ENCODE assay signal across 16 cellular contexts in genomic region chr5:139460457-139460856, GRCh38. TPM values are rescaled to one million over a fixed set of nuclear protein-coding genes. Genes with fewer than 3 reads are reported as not detected.
DNase-seq lines count a peak whose midpoint lies in the region; ATAC-seq, FAIRE-seq and TF ChIP-seq lines count a peak whose summit lies in the region.
"Had no signal": no experiment of that assay in that cellular context is flagged by ENCODE, and none has a peak within 500 bp of the region (broad histone marks: within the 10 kb centered on the region; RNA-seq: fewer than 3 reads in every experiment).

No MANE protein-coding gene starts in this region.

- TF ChIP-seq RAD21 in GM12878 (IDR thresholded peaks at IDR 0.05; ENCODE audit: insufficient read depth, low read depth, low read length) = no peak

- H3K27me3 ChIP-seq in GM12878 (replicated peaks in 1 of 2; ENCODE audit: control insufficient read depth in 2 of 2, insufficient read depth in 2 of 2, low read length in 1 of 2) = no peaks in the 10 kb centered on the region

- H3K4me1 ChIP-seq in GM12878 (ENCODE audit: control insufficient read depth, insufficient read depth, low read length) = peaks cover 37% of the 10 kb centered on the region

- no peak overlapping the region for H2AFZ ChIP-seq in GM12878 (ENCODE audit: control insufficient read depth, low read depth, low read length)

- CTCF ChIA-PET in GM12878 (lab: Yijun Ruan, JAX) = interaction anchor here (0.8 to 4.4 kb wide), 7 partner anchors 14 to 108 kb away, joined by 3 to 39 read pairs (median 19); partner anchors contain the start of genes DNAJC18 and STING1

- H3K4me1 Mint-ChIP-seq in activated CD4-positive, alpha-beta T cell treated with anti-CD3 and anti-CD28 coated beads, Interleukin-2, amount 10 ng/mL, durations not matched to agents 24 days and 14 days = peaks cover 44% of the 10 kb centered on the region
- H3K4me1 Mint-ChIP-seq in osteocyte (ENCODE audit: unreplicated experiment) = peaks cover 41% of the 10 kb centered on the region

- no peak for TF ChIP-seq EP300 in GM12878 (IDR thresholded peaks at IDR 0.05; ENCODE audit: borderline replicate concordance in 1 of 2, control insufficient read depth in 1 of 2, low read depth in 2 of 2, low read length in 2 of 2)

- H3K9me3 Mint-ChIP-seq in activated CD4-positive, alpha-beta T cell treated with anti-CD3 and anti-CD28 coated beads, Interleukin-2, amount 10 ng/mL, durations not matched to agents 24 days and 14 days = no peaks in the 10 kb centered on the region
- H3K9me3 Mint-ChIP-seq in osteocyte (ENCODE audit: unreplicated experiment) = no peaks in the 10 kb centered on the region
- H3K9me3 Mint-ChIP-seq: activated naive CD4-positive, alpha-beta T cell treated with anti-CD3 and anti-CD28 coated beads, Interleukin-2, amount 50 U/mL, for 24 hours; central memory CD8-positive, alpha-beta T cell had no signal

- WGBS in GM12878 (ENCODE audit: insufficient coverage, insufficient replicate concordance, low lambda C conversion rate, missing lambda C conversion rate) = 40% methylated on average over 1 of the region's 1 CpG

- no peak overlapping the region for H3K9ac ChIP-seq in GM12878 (ENCODE audit: control insufficient read depth, insufficient read depth, low read length)

- H3K36me3 ChIP-seq in GM12878 (ENCODE audit: control insufficient read depth in 2 of 2, insufficient read depth in 2 of 2, low read length in 1 of 2) = no peaks in the 10 kb centered on the region

- peak overlapping the region; percentile 93; the same call in 1 of the 2 replicates for H3K27ac ChIP-seq in GM12878 (ENCODE audit: control insufficient read depth, insufficient read depth)
- H3K27ac ChIP-seq: RWPE1 had no signal

- peak overlapping the region; percentile 94 for H3K27ac Mint-ChIP-seq in activated CD4-positive, alpha-beta T cell treated with anti-CD3 and anti-CD28 coated beads, Interleukin-2, amount 10 ng/mL, durations not matched to agents 24 days and 14 days
- H3K27ac Mint-ChIP-seq in osteocyte (ENCODE audit: unreplicated experiment) = peak overlapping the region; percentile 79

- SMC1A ChIA-PET in GM12878 (lab: Charles Lee; ENCODE audit: uncharacterized antibody, unreplicated experiment) = interaction anchor here (0.6 to 4.1 kb wide), 10 partner anchors 13 to 58 kb away, joined by 3 to 32 read pairs (median 9); partner anchors contain the start of genes DNAJC18 and STING1

- no peak for DNase-seq in activated CD4-positive, alpha-beta T cell treated with anti-CD3 and anti-CD28 coated beads, Interleukin-2, amount 10 ng/mL, durations not matched to agents 24 days and 14 days
- DNase-seq in activated CD4-positive, alpha-beta T cell treated with anti-CD3 and anti-CD28 coated beads for 1 hour = no peak
- DNase-seq in EH (ENCODE audit: low read depth) (peak; percentile 46), GM12878 (ENCODE audit: low read depth, low spot score) (no peak), osteocyte (ENCODE audit: extremely low spot score, unreplicated experiment) (no peak), cerebellar nuclear complex (lab: John Stamatoyannopoulos, UW) (no peak), DMS 273 treated with DMSO at 0.1 percent for 48 hours (lab: John Stamatoyannopoulos, UW) (no peak)
- DNase-seq: GDM1; NCI-H2107; stimulated activated CD4-positive, alpha-beta T cell treated with anti-CD3 and anti-CD28 coated beads, Interleukin-2, amount 100 ng/mL, for 24 hours had no signal

- POLR2A ChIA-PET in GM12878 (lab: Charles Lee) = interaction anchor here (0.6 to 3.2 kb wide), 6 partner anchors 13 to 42 kb away, joined by 3 to 53 read pairs (median 4); partner anchors contain the start of genes DNAJC18 and STING1

- intact Hi-C loops in activated CD4-positive, alpha-beta T cell treated with anti-CD3 and anti-CD28 coated beads, Interleukin-2, amount 10 ng/mL, durations not matched to agents 24 days and 14 days (cut with micrococcal nuclease) = no loop called here
- intact Hi-C loops in GM12878 (cut with micrococcal nuclease; ENCODE audit: unreplicated experiment) = no loop called here

- H3K79me2 ChIP-seq in GM12878 (ENCODE audit: control insufficient read depth, insufficient read depth, low read length) = no peaks in the 10 kb centered on the region

- no peaks in the 10 kb centered on the region for H3K27me3 Mint-ChIP-seq in activated CD4-positive, alpha-beta T cell treated with anti-CD3 and anti-CD28 coated beads, Interleukin-2, amount 10 ng/mL, durations not matched to agents 24 days and 14 days
- H3K27me3 Mint-ChIP-seq in osteocyte (ENCODE audit: unreplicated experiment) = no peaks in the 10 kb centered on the region
- H3K27me3 Mint-ChIP-seq: activated naive CD4-positive, alpha-beta T cell treated with anti-CD3 and anti-CD28 coated beads, Interleukin-2, amount 50 U/mL, for 24 hours; central memory CD8-positive, alpha-beta T cell had no signal

- TF ChIP-seq POLR2A in GM12878 (IDR thresholded peaks at IDR 0.05; ENCODE audit: low read depth, low read length) = no peak

- TF ChIP-seq CTCF in GM12878 (IDR thresholded peaks at IDR 0.05 in 2 of 3, conservative IDR thresholded peaks at IDR 0.05 in 1 of 3; ENCODE audit: control insufficient read depth in 2 of 3, extremely low read depth in 1 of 3, insufficient read depth in 1 of 3, low read depth in 3 of 3, low read length in 3 of 3) = no peak
- TF ChIP-seq CTCF in osteocyte (IDR thresholded peaks at IDR 0.05) = no peak

- ATAC-seq in GM12878 (no peak), GM21390 (IDR thresholded peaks at IDR 0.05; ENCODE audit: unreplicated experiment) (no peak)

- BruUV-seq in GM12878 (replicated peaks; lab: Mats Ljungman, UMichigan) = TSS peak; percentile 75

- H3K4me3 ChIP-seq in GM12878 = no peak overlapping the region

- peak overlapping the region; percentile 30; the same call in 1 of the 2 replicates for H3K4me2 ChIP-seq in GM12878 (ENCODE audit: control insufficient read depth, insufficient read depth)

- in situ Hi-C loops in GM12878 (cut with MboI) = no loop called here

- no peak for FAIRE-seq in GM12878 (lab: Jason Lieb, UNC)
- FAIRE-seq: A204.1 had no signal

- no peaks in the 10 kb centered on the region for H3K36me3 Mint-ChIP-seq in activated CD4-positive, alpha-beta T cell treated with anti-CD3 and anti-CD28 coated beads, Interleukin-2, amount 10 ng/mL, durations not matched to agents 24 days and 14 days (ENCODE audit: low read depth)
- H3K36me3 Mint-ChIP-seq in osteocyte (ENCODE audit: unreplicated experiment) = no peaks in the 10 kb centered on the region
- H3K36me3 Mint-ChIP-seq: activated naive CD4-positive, alpha-beta T cell treated with anti-CD3 and anti-CD28 coated beads, Interleukin-2, amount 50 U/mL, for 24 hours had no signal

- H3K9me3 ChIP-seq in GM12878 (replicated peaks; ENCODE audit: control insufficient read depth, insufficient read depth, low read length) = no peaks in the 10 kb centered on the region

- H4K20me1 ChIP-seq in GM12878 (ENCODE audit: control insufficient read depth, insufficient read depth) = no peaks in the 10 kb centered on the region

- peak overlapping the region; percentile 75 for H3K4me3 Mint-ChIP-seq in activated CD4-positive, alpha-beta T cell treated with anti-CD3 and anti-CD28 coated beads, Interleukin-2, amount 10 ng/mL, durations not matched to agents 24 days and 14 days
- no peak overlapping the region for H3K4me3 Mint-ChIP-seq in osteocyte (ENCODE audit: unreplicated experiment)
- H3K4me3 Mint-ChIP-seq: activated naive CD4-positive, alpha-beta T cell treated with anti-CD3 and anti-CD28 coated beads, Interleukin-2, amount 50 U/mL, for 24 hours; central memory CD8-positive, alpha-beta T cell had no signal

- RAD21 ChIA-PET in GM12878 (lab: Charles Lee; ENCODE audit: unreplicated experiment) = interaction anchor here (0.6 to 4.0 kb wide), 8 partner anchors 13 to 68 kb away, joined by 3 to 47 read pairs (median 6); partner anchors contain the start of genes DNAJC18 and STING1

RNA-seq across cellular contexts. Expression of gene ECSCR, which starts 2.1 kb away (rescaled TPM):
- 1.6 and 1.7 TPM in 2 replicates for total RNA-seq in activated CD4-positive, alpha-beta T cell treated with anti-CD3 and anti-CD28 coated beads, Interleukin-2, amount 10 ng/mL, durations not matched to agents 24 days and 14 days
- total RNA-seq in GM12878 (2013; cell fraction: nucleolus; rRNA removed) = not detected in 2 replicates
- not detected in 2 replicates for total RNA-seq in GM12878 (2014; rRNA removed)
- 0.22 TPM in 1 of 2 replicates, not detected in the other for total RNA-seq in GM12878 (2014; rRNA removed; fragmentation: Illumina TruSeq; extraction: Trizol)
- 0.36 TPM in 1 of 2 replicates, not detected in the other for total RNA-seq in GM12878 (2021)
- not detected for polyA plus RNA-seq in GM12878 (2011; ENCODE audit: low read depth)
- polyA plus RNA-seq in GM12878 (2011; rRNA removed) = 0.12 and 0.15 TPM in 2 replicates
- 0.18 and 0.30 TPM in 2 replicates for polyA plus RNA-seq in GM12878 (2011; cell fraction: cytosol; rRNA removed)
- 0.22 and 0.37 TPM in 2 replicates for polyA plus RNA-seq in GM12878 (2011; cell fraction: nucleus; rRNA removed)
- not detected in 2 replicates for polyA plus RNA-seq in GM12878 (2012)
- polyA plus RNA-seq in GM12878 (2014; fragmentation: Illumina TruSeq; extraction: Trizol) = 0.19 and 0.25 TPM in 2 replicates
- polyA plus RNA-seq in GM12878 (2014; fragmentation: Nextera tagmentation; extraction: Ambion mirVana) = under 1 TPM; 0.23 to 0.35 TPM
- 0.30 TPM in 1 of 2 replicates, not detected in the other for polyA plus RNA-seq in GM12878 (2014; rRNA removed)
- under 1 TPM in 1 of 2 experiments, not detected in 1; 0.83 TPM for polyA plus RNA-seq in GM12878 (2016; fragmentation: Nextera tagmentation; extraction: Ambion mirVana)
- polyA minus RNA-seq in GM12878 (2011; rRNA and poly(A)+ RNA removed) = not detected in 2 replicates
- not detected in 2 replicates for polyA minus RNA-seq in GM12878 (2011; cell fraction: cytosol; rRNA and poly(A)+ RNA removed)
- not detected in 2 replicates for polyA minus RNA-seq in GM12878 (2011; cell fraction: nucleus; rRNA and poly(A)+ RNA removed)
- 0.47 TPM in 1 of 2 replicates, not detected in the other for total RNA-seq in osteocyte
- total RNA-seq: kidney epithelial cell had no signal

RNA-seq across cellular contexts. Expression of gene SMIM33, which starts 10.3 kb away (rescaled TPM):
- 0.37 and 0.38 TPM in 2 replicates for total RNA-seq in activated CD4-positive, alpha-beta T cell treated with anti-CD3 and anti-CD28 coated beads, Interleukin-2, amount 10 ng/mL, durations not matched to agents 24 days and 14 days
- total RNA-seq in GM12878 (2013; cell fraction: nucleolus; rRNA removed) = 0.19 TPM in 1 of 2 replicates, not detected in the other
- total RNA-seq in GM12878 (2014; rRNA removed) (0.05 TPM in 1 of 2 replicates, not detected in the other), GM12878 (2014; rRNA removed; fragmentation: Illumina TruSeq; extraction: Trizol) (0.04 TPM in 1 of 2 replicates, not detected in the other), GM12878 (2021) (not detected in 2 replicates), osteocyte (not detected in 2 replicates)
- polyA plus RNA-seq in GM12878 (2011; ENCODE audit: low read depth) = not detected
- polyA plus RNA-seq in GM12878 (2011; rRNA removed) (not detected in 2 replicates), GM12878 (2014; fragmentation: Illumina TruSeq; extraction: Trizol) (0.03 TPM in 1 of 2 replicates, not detected in the other), GM12878 (2014; fragmentation: Nextera tagmentation; extraction: Ambion mirVana) (under 1 TPM in 1 of 2 experiments, not detected in 1; 0.09 TPM), GM12878 (2014; rRNA removed) (0.04 TPM in 1 of 2 replicates, not detected in the other), GM12878 (2016; fragmentation: Nextera tagmentation; extraction: Ambion mirVana) (under 1 TPM; 0.12 to 0.25 TPM)
- polyA plus RNA-seq in GM12878 (2011; cell fraction: cytosol; rRNA removed) = not detected in 2 replicates
- polyA plus RNA-seq in GM12878 (2011; cell fraction: nucleus; rRNA removed) = not detected in 2 replicates
- polyA plus RNA-seq in GM12878 (2012) = not detected in 2 replicates
- not detected in 2 replicates for polyA minus RNA-seq in GM12878 (2011; rRNA and poly(A)+ RNA removed)
- polyA minus RNA-seq in GM12878 (2011; cell fraction: cytosol; rRNA and poly(A)+ RNA removed) = not detected in 2 replicates
- polyA minus RNA-seq in GM12878 (2011; cell fraction: nucleus; rRNA and poly(A)+ RNA removed) = not detected in 2 replicates
- total RNA-seq: kidney epithelial cell had no signal

RNA-seq across cellular contexts. Expression of gene DNAJC18, which starts 21.1 kb away (rescaled TPM):
- total RNA-seq in activated CD4-positive, alpha-beta T cell treated with anti-CD3 and anti-CD28 coated beads, Interleukin-2, amount 10 ng/mL, durations not matched to agents 24 days and 14 days = 34.2 and 38.6 TPM in 2 replicates
- 9.8 and 13.1 TPM in 2 replicates for total RNA-seq in GM12878 (2013; cell fraction: nucleolus; rRNA removed)
- total RNA-seq in GM12878 (2014; rRNA removed) (5.3 and 6.4 TPM in 2 replicates), GM12878 (2014; rRNA removed; fragmentation: Illumina TruSeq; extraction: Trizol) (10.6 and 10.8 TPM in 2 replicates), GM12878 (2021) (16.9 and 19.7 TPM in 2 replicates), osteocyte (26.2 and 32.7 TPM in 2 replicates)
- 7.0 TPM for polyA plus RNA-seq in GM12878 (2011; ENCODE audit: low read depth)
- polyA plus RNA-seq in GM12878 (2011; rRNA removed) (21.0 and 34.0 TPM in 2 replicates), GM12878 (2014; fragmentation: Illumina TruSeq; extraction: Trizol) (17.5 and 22.6 TPM in 2 replicates), GM12878 (2014; fragmentation: Nextera tagmentation; extraction: Ambion mirVana) (10 to 100 TPM; 20.5 to 26.7 TPM), GM12878 (2014; rRNA removed) (5.3 and 10.1 TPM in 2 replicates), GM12878 (2016; fragmentation: Nextera tagmentation; extraction: Ambion mirVana) (10 to 100 TPM; 16.7 to 18.0 TPM)
- 5.6 and 8.9 TPM in 2 replicates for polyA plus RNA-seq in GM12878 (2011; cell fraction: cytosol; rRNA removed)
- 4.0 and 5.5 TPM in 2 replicates for polyA plus RNA-seq in GM12878 (2011; cell fraction: nucleus; rRNA removed)
- polyA plus RNA-seq in GM12878 (2012) = 12.4 and 17.4 TPM in 2 replicates
- polyA minus RNA-seq in GM12878 (2011; rRNA and poly(A)+ RNA removed) = 6.6 and 10.5 TPM in 2 replicates
- polyA minus RNA-seq in GM12878 (2011; cell fraction: cytosol; rRNA and poly(A)+ RNA removed) = 3.2 and 7.4 TPM in 2 replicates
- polyA minus RNA-seq in GM12878 (2011; cell fraction: nucleus; rRNA and poly(A)+ RNA removed) = 2.2 and 2.9 TPM in 2 replicates

RNA-seq across cellular contexts. Expression of gene STING1, which starts 22.1 kb away (rescaled TPM):
- 198 and 201 TPM in 2 replicates for total RNA-seq in activated CD4-positive, alpha-beta T cell treated with anti-CD3 and anti-CD28 coated beads, Interleukin-2, amount 10 ng/mL, durations not matched to agents 24 days and 14 days
- 30.9 and 35.8 TPM in 2 replicates for total RNA-seq in GM12878 (2013; cell fraction: nucleolus; rRNA removed)
- total RNA-seq in GM12878 (2014; rRNA removed) (43.8 and 48.5 TPM in 2 replicates), GM12878 (2014; rRNA removed; fragmentation: Illumina TruSeq; extraction: Trizol) (16.5 and 17.1 TPM in 2 replicates), GM12878 (2021) (49.6 and 53.3 TPM in 2 replicates), osteocyte (61.6 and 73.0 TPM in 2 replicates)
- polyA plus RNA-seq in GM12878 (2011; ENCODE audit: low read depth) = 10.5 TPM
- polyA plus RNA-seq in GM12878 (2011; rRNA removed) (8.3 and 20.2 TPM in 2 replicates), GM12878 (2014; fragmentation: Illumina TruSeq; extraction: Trizol) (27.7 and 34.1 TPM in 2 replicates), GM12878 (2014; fragmentation: Nextera tagmentation; extraction: Ambion mirVana) (10 to 100 TPM; 10.1 to 12.1 TPM), GM12878 (2014; rRNA removed) (47.9 and 59.8 TPM in 2 replicates), GM12878 (2016; fragmentation: Nextera tagmentation; extraction: Ambion mirVana) (10 to 100 TPM; 49.3 to 56.1 TPM)
- 22.6 and 29.8 TPM in 2 replicates for polyA plus RNA-seq in GM12878 (2011; cell fraction: cytosol; rRNA removed)
- polyA plus RNA-seq in GM12878 (2011; cell fraction: nucleus; rRNA removed) = 62.4 and 77.1 TPM in 2 replicates
- 14.5 and 19.3 TPM in 2 replicates for polyA plus RNA-seq in GM12878 (2012)
- 15.2 and 25.7 TPM in 2 replicates for polyA minus RNA-seq in GM12878 (2011; rRNA and poly(A)+ RNA removed)
- polyA minus RNA-seq in GM12878 (2011; cell fraction: cytosol; rRNA and poly(A)+ RNA removed) = 11.6 and 16.9 TPM in 2 replicates
- polyA minus RNA-seq in GM12878 (2011; cell fraction: nucleus; rRNA and poly(A)+ RNA removed) = 17.8 and 22.0 TPM in 2 replicates

RNA-seq across cellular contexts. Expression of gene SPATA24, which starts 56.6 kb away (rescaled TPM):
- total RNA-seq in activated CD4-positive, alpha-beta T cell treated with anti-CD3 and anti-CD28 coated beads, Interleukin-2, amount 10 ng/mL, durations not matched to agents 24 days and 14 days = 4.2 TPM in 2 replicates
- 8.9 and 9.5 TPM in 2 replicates for total RNA-seq in GM12878 (2013; cell fraction: nucleolus; rRNA removed)
- total RNA-seq in GM12878 (2014; rRNA removed) = 5.1 and 8.1 TPM in 2 replicates
- total RNA-seq in GM12878 (2014; rRNA removed; fragmentation: Illumina TruSeq; extraction: Trizol) = 6.3 and 8.1 TPM in 2 replicates
- total RNA-seq in GM12878 (2021) = 4.1 and 5.6 TPM in 2 replicates
- 8.4 TPM for polyA plus RNA-seq in GM12878 (2011; ENCODE audit: low read depth)
- 5.3 and 6.0 TPM in 2 replicates for polyA plus RNA-seq in GM12878 (2011; rRNA removed)
- polyA plus RNA-seq in GM12878 (2011; cell fraction: cytosol; rRNA removed) = 2.9 and 3.7 TPM in 2 replicates
- 3.2 and 4.8 TPM in 2 replicates for polyA plus RNA-seq in GM12878 (2011; cell fraction: nucleus; rRNA removed)
- 7.6 and 8.6 TPM in 2 replicates for polyA plus RNA-seq in GM12878 (2012)
- polyA plus RNA-seq in GM12878 (2014; fragmentation: Illumina TruSeq; extraction: Trizol) = 6.1 and 9.8 TPM in 2 replicates
- polyA plus RNA-seq in GM12878 (2014; fragmentation: Nextera tagmentation; extraction: Ambion mirVana) = 1 to 10 TPM; 7.6 to 8.5 TPM
- 7.1 and 7.2 TPM in 2 replicates for polyA plus RNA-seq in GM12878 (2014; rRNA removed)
- polyA plus RNA-seq in GM12878 (2016; fragmentation: Nextera tagmentation; extraction: Ambion mirVana) = 1 to 10 TPM; 7.0 to 7.4 TPM
- polyA minus RNA-seq in GM12878 (2011; rRNA and poly(A)+ RNA removed) = 2.2 and 2.6 TPM in 2 replicates
- not detected in 2 replicates for polyA minus RNA-seq in GM12878 (2011; cell fraction: cytosol; rRNA and poly(A)+ RNA removed)
- 2.3 and 3.4 TPM in 2 replicates for polyA minus RNA-seq in GM12878 (2011; cell fraction: nucleus; rRNA and poly(A)+ RNA removed)
- total RNA-seq in osteocyte = 4.6 TPM in 2 replicates
